ENCODE assay signal across 22 cellular contexts in genomic region chr2:164613321-164613982, GRCh38. TPM values are rescaled to one million over a fixed set of nuclear protein-coding genes. Genes with fewer than 3 reads are reported as not detected.
"Had no signal": no experiment of that assay in that cellular context is flagged by ENCODE, and none has a peak within 500 bp of the region (broad histone marks: within the 10 kb centered on the region; RNA-seq: fewer than 3 reads in every experiment).

No MANE protein-coding gene starts in this region.

- FAIRE-seq: HTR-8/SVneo, RCC 7860 had no signal

- H3K27me3 ChIP-seq: MG63, SJSA1 had no signal

- H3K4me3 ChIP-seq: MG63, SJSA1, SK-N-MC had no signal

- H3K27ac ChIP-seq: HL-60, SJSA1, SK-N-MC had no signal

- H3K36me3 ChIP-seq: MG63, SJSA1 had no signal

- DNase-seq: KBM-7, MG63, NCI-H1092, NCI-H1105 treated with DMSO at 0.1 percent for 48 hours, NCI-H1417 treated with DMSO at 0.1 percent for 48 hours, NCI-H146, NCI-H1694 treated with DMSO at 0.1 percent for 48 hours, NCI-H1930, NCI-H2081, NCI-H2107, NCI-H2227 treated with DMSO at 0.1 percent for 48 hours, NCI-H524, NCI-H526 treated with DMSO at 0.1 percent for 48 hours, NCI-H748 treated with DMSO at 0.1 percent for 48 hours, Right ventricle myocardium superior, RPMI8226, SIG-M5 had no signal

- H3K4me1 ChIP-seq: SJSA1 had no signal

- H3K9me3 ChIP-seq: MG63, SJSA1 had no signal

RNA-seq across cellular contexts. Expression of gene GRB14, which starts 7.8 kb away (rescaled TPM):
- total RNA-seq: SJSA1 had no signal
